Comparison of ENCODE assay signal across 1 cellular context in genomic region chr6:29011276-29011734, GRCh38.
A peak's percentile ranks its signal among the peaks of the same experiment; 100 is the strongest.
TF ChIP-seq lines count a peak whose summit lies in the region.

No MANE protein-coding gene starts in this region.

TF ChIP-seq in K562, 482 proteins besides CTCF, POLR2A, EP300 and RAD21 (continued from another document and continues in another):
- 0 out of 2 replicates have a peak, but pooled peaks have one; percentile 23 for TF ChIP-seq RREB1 (CRISPR knock-in tag; IDR thresholded peaks at IDR 0.05)
- TF ChIP-seq HNRNPUL1 (IDR thresholded peaks at IDR 0.05; ENCODE audit: low read length): no peak
- no peak for TF ChIP-seq ZZZ3 (IDR thresholded peaks at IDR 0.05)
- no peak for TF ChIP-seq ZNF696 (CRISPR knock-in tag; conservative IDR thresholded peaks at IDR 0.05)
- TF ChIP-seq HDAC1 (IDR thresholded peaks at IDR 0.05): peak in 1 of 2 experiments; percentile 60; a peak in 2 of 4 replicates
- TF ChIP-seq HDAC2 (IDR thresholded peaks at IDR 0.05): 0 out of 2 replicates have a peak, but pooled peaks have one; percentile 22
- TF ChIP-seq GTF2E2 (tag; IDR thresholded peaks at IDR 0.05): no peak
- TF ChIP-seq MAZ (CRISPR knock-in tag; conservative IDR thresholded peaks at IDR 0.05 in 1 of 2, IDR thresholded peaks at IDR 0.05 in 1 of 2): peak in 1 of 2 experiments; percentile 40; a peak in 2 of 4 replicates
- no peak for TF ChIP-seq ZNF512 (tag; IDR thresholded peaks at IDR 0.05)
- TF ChIP-seq IRF9 (tag; IDR thresholded peaks at IDR 0.05): no peak
- TF ChIP-seq DEAF1 (CRISPR knock-in tag; IDR thresholded peaks at IDR 0.05): no peak
- no peak for TF ChIP-seq ZNF436 (CRISPR knock-in tag; IDR thresholded peaks at IDR 0.05)
- no peak for TF ChIP-seq ZBTB17 (CRISPR knock-in tag; IDR thresholded peaks at IDR 0.05)
- TF ChIP-seq POLR2G (IDR thresholded peaks at IDR 0.05; ENCODE audit: low read depth, low read length): peak; percentile 34; the same call in 1 of the 2 replicates
- 0 out of 2 replicates have a peak, but pooled peaks have one; percentile 26 for TF ChIP-seq HCFC1 (IDR thresholded peaks at IDR 0.05; ENCODE audit: low read depth, low read length)
- no peak for TF ChIP-seq MCM3 (IDR thresholded peaks at IDR 0.05)
- no peak for TF ChIP-seq ZNF639 (CRISPR knock-in tag; conservative IDR thresholded peaks at IDR 0.05 in 1 of 2, IDR thresholded peaks at IDR 0.05 in 1 of 2)
- peak; percentile 55 for TF ChIP-seq TAF1 (IDR thresholded peaks at IDR 0.05; ENCODE audit: control insufficient read depth, extremely low read depth, insufficient read depth, low read length, severe bottlenecking)
- no peak for TF ChIP-seq SAP30 (IDR thresholded peaks at IDR 0.05; ENCODE audit: borderline replicate concordance, insufficient read depth, low read depth, low read length, poor library complexity, severe bottlenecking)
- no peak for TF ChIP-seq NRF1 (conservative IDR thresholded peaks at IDR 0.05 in 1 of 2, IDR thresholded peaks at IDR 0.05 in 1 of 2)
- TF ChIP-seq ZNF408 (CRISPR knock-in tag; IDR thresholded peaks at IDR 0.05; ENCODE audit: low read depth): no peak
- TF ChIP-seq ELF4 (CRISPR knock-in tag; IDR thresholded peaks at IDR 0.05): no peak
- TF ChIP-seq ZNF165 (CRISPR knock-in tag; IDR thresholded peaks at IDR 0.05; ENCODE audit: borderline replicate concordance): no peak
- 0 out of 2 replicates have a peak, but pooled peaks have one; percentile 34 for TF ChIP-seq EHMT2 (IDR thresholded peaks at IDR 0.05)
- no peak for TF ChIP-seq ZNF232 (CRISPR knock-in tag; IDR thresholded peaks at IDR 0.05)
- TF ChIP-seq GTF2F1 (IDR thresholded peaks at IDR 0.05; ENCODE audit: low read depth, low read length): no peak
- TF ChIP-seq MNT (conservative IDR thresholded peaks at IDR 0.05): no peak; a peak in 1 of 4 replicates
- no peak for TF ChIP-seq HDGF (IDR thresholded peaks at IDR 0.05)
- no peak for TF ChIP-seq MED1 (CRISPR knock-in tag; IDR thresholded peaks at IDR 0.05; ENCODE audit: borderline replicate concordance)
- peak in 1 of 2 experiments; percentile 66; a peak in 2 of 4 replicates for TF ChIP-seq FOXK2 (conservative IDR thresholded peaks at IDR 0.05 in 1 of 2, IDR thresholded peaks at IDR 0.05 in 1 of 2; ENCODE audit: low read depth in 2 of 2)
- no peak for TF ChIP-seq TBL1XR1 (IDR thresholded peaks at IDR 0.05; ENCODE audit: low read length in 2 of 2)
- no peak for TF ChIP-seq FOXJ2 (tag; IDR thresholded peaks at IDR 0.05)
- peak; percentile 45 for TF ChIP-seq TBP (optimal IDR thresholded peaks at IDR 0.05; ENCODE audit: low read depth, low read length)
- TF ChIP-seq PHB (CRISPR knock-in tag; IDR thresholded peaks at IDR 0.05): no peak
- 0 out of 4 replicates have a peak, but pooled peaks of 1 of the 2 experiments have one; percentile 43 for TF ChIP-seq ARNT (IDR thresholded peaks at IDR 0.05)
- no peak for TF ChIP-seq MLX (CRISPR knock-in tag; conservative IDR thresholded peaks at IDR 0.05)
- no peak for TF ChIP-seq ZNF717 (CRISPR knock-in tag; IDR thresholded peaks at IDR 0.05)
- no peak for TF ChIP-seq SRSF1 (IDR thresholded peaks at IDR 0.05; ENCODE audit: low read depth, low read length)
- TF ChIP-seq TFE3 (CRISPR knock-in tag; IDR thresholded peaks at IDR 0.05): no peak
- TF ChIP-seq ARHGAP35 (IDR thresholded peaks at IDR 0.05; ENCODE audit: partially characterized antibody): no peak
- TF ChIP-seq CREM (IDR thresholded peaks at IDR 0.05; ENCODE audit: low read depth): no peak
- no peak for TF ChIP-seq SP1 (CRISPR knock-in tag; IDR thresholded peaks at IDR 0.05)
- no peak for TF ChIP-seq ZBTB12 (CRISPR knock-in tag; IDR thresholded peaks at IDR 0.05)
- TF ChIP-seq THRB (CRISPR knock-in tag; conservative IDR thresholded peaks at IDR 0.05): no peak
- no peak for TF ChIP-seq ELK1 (CRISPR knock-in tag; IDR thresholded peaks at IDR 0.05)
- no peak for TF ChIP-seq THRAP3 (IDR thresholded peaks at IDR 0.05; ENCODE audit: borderline replicate concordance)
